ENCODE assay signal across 3 cellular contexts in genomic region chr11:22138264-22138663, GRCh38.
"Had no signal": no experiment of that assay in that cellular context is flagged by ENCODE, and none has a peak within 500 bp of the region (broad histone marks: within the 10 kb centered on the region; RNA-seq: fewer than 3 reads in every experiment).

No MANE protein-coding gene starts in this region.

- H3K4me3 ChIP-seq: GM12878 had no signal

- ATAC-seq: GM12878 had no signal

- DNase-seq: GDM1, GF-D8 had no signal
